In genomic region chr7:99372275-99373085, GRCh38 we compare ENCODE assay signal across 9 cellular contexts. TPM values are rescaled to one million over a fixed set of nuclear protein-coding genes. Genes with fewer than 3 reads are reported as not detected.
DNase-seq lines count a peak whose midpoint lies in the region; ATAC-seq, FAIRE-seq and TF ChIP-seq lines count a peak whose summit lies in the region.
"Had no signal": no experiment of that assay in that cellular context is flagged by ENCODE, and none has a peak within 500 bp of the region (broad histone marks: within the 10 kb centered on the region; RNA-seq: fewer than 3 reads in every experiment).

No MANE protein-coding gene starts in this region.

- CTCF ChIA-PET in A549 (lab: Yijun Ruan, JAX) (interaction anchor here (0.9 to 1.1 kb wide), 4 partner anchors 17 to 376 kb away, joined by 3 to 4 read pairs (median 3); no protein-coding TSS in a partner anchor), HEK293 (lab: Yijun Ruan, JAX) (interaction anchor here (0.8 kb wide), 1 partner anchor 60 kb away, joined by 3 read pairs; no protein-coding TSS in a partner anchor)

- no peak for TF ChIP-seq EP300 in A549 (IDR thresholded peaks at IDR 0.05)

- H2BK15ac ChIP-seq in mesendoderm (replicated peaks; ENCODE audit: low read depth), result no peak overlapping the region

- H3K79me1 ChIP-seq in mesendoderm (ENCODE audit: low read length), result peaks cover 3% of the 10 kb centered on the region

- H3K36me3 ChIP-seq in HEK293 (ENCODE audit: control insufficient read depth in 2 of 2, insufficient read depth in 1 of 2, low read length in 2 of 2) (no peaks in the 10 kb centered on the region; a peak in 1 of 3 replicates), bronchial epithelial cell (ENCODE audit: control insufficient read depth, insufficient read depth, low read length) (no peaks in the 10 kb centered on the region), mesodermal cell (ENCODE audit: control insufficient read depth, insufficient read depth, low read length) (peaks cover 11% of the 10 kb centered on the region), mesendoderm (ENCODE audit: control insufficient read depth, insufficient read depth, low read length) (no peaks in the 10 kb centered on the region), smooth muscle cell (ENCODE audit: low read depth) (no peaks in the 10 kb centered on the region)
- peaks cover 3% of the 10 kb centered on the region for H3K36me3 ChIP-seq in effector memory CD4-positive, alpha-beta T cell (ENCODE audit: control insufficient read depth, insufficient read depth, low read length)

- no peak overlapping the region for H3K4ac ChIP-seq in mesendoderm (ENCODE audit: low read depth, low read length)

- H3K79me2 ChIP-seq in mesendoderm (ENCODE audit: control insufficient read depth, insufficient read depth, low read length) (peaks cover 2% of the 10 kb centered on the region), smooth muscle cell (ENCODE audit: low read depth) (peaks cover 28% of the 10 kb centered on the region)

- no peak overlapping the region for H3K23ac ChIP-seq in mesendoderm (ENCODE audit: low read length)

- POLR2A ChIA-PET in A549 (lab: Yijun Ruan, JAX) (no interaction called here), HEK293 (lab: Yijun Ruan, JAX) (interaction anchor here (0.5 to 1.1 kb wide), 3 partner anchors 11 to 230 kb away, joined by 3 read pairs; no protein-coding TSS in a partner anchor)

- H2BK120ac ChIP-seq in mesendoderm (ENCODE audit: low read depth, low read length), result no peak overlapping the region

- no peaks in the 10 kb centered on the region for H3K27me3 ChIP-seq in bronchial epithelial cell (ENCODE audit: control insufficient read depth, insufficient read depth, low read length)
- H3K27me3 ChIP-seq in mesendoderm (ENCODE audit: insufficient read depth, low read length, poor library complexity), result no peaks in the 10 kb centered on the region
- no peaks in the 10 kb centered on the region for H3K27me3 ChIP-seq in effector memory CD4-positive, alpha-beta T cell (replicated peaks; ENCODE audit: control insufficient read depth, insufficient read depth, low read length, poor library complexity, severe bottlenecking)
- no peaks in the 10 kb centered on the region for H3K27me3 ChIP-seq in smooth muscle cell (ENCODE audit: low read depth)

- no peak overlapping the region for H4K8ac ChIP-seq in mesendoderm (ENCODE audit: low read depth, low read length)

- no peak overlapping the region for H3K18ac ChIP-seq in mesendoderm (ENCODE audit: low read length)

- H3K4me2 ChIP-seq in A549 (no peak overlapping the region), mesendoderm (ENCODE audit: low read length) (no peak overlapping the region), smooth muscle cell (no peak overlapping the region)

- H4K5ac ChIP-seq in mesendoderm (ENCODE audit: low read length), result no peak overlapping the region

- DNase-seq in A549 (ENCODE audit: low read depth in 1 of 2, low spot score in 1 of 2) (no peak), bronchial epithelial cell (ENCODE audit: low read depth) (peak; percentile 42), mesendoderm (no peak), smooth muscle cell (lab: John Stamatoyannopoulos, UW; ENCODE audit: unreplicated experiment) (no peak)
- DNase-seq in activated effector memory CD4-positive, alpha-beta T cell treated with anti-CD3 and anti-CD28 coated beads, Interleukin-2, amount 50 U/mL, for 16 hours, result no peak
- DNase-seq in effector memory CD4-positive, alpha-beta T cell, result no peak

- no peak overlapping the region for H3K4me3 ChIP-seq in A549
- no peak overlapping the region for H3K4me3 ChIP-seq in HEK293 (ENCODE audit: low read depth, low read length)
- no peak overlapping the region for H3K4me3 ChIP-seq in bronchial epithelial cell (ENCODE audit: low read depth, low read length)
- no peak overlapping the region for H3K4me3 ChIP-seq in mesodermal cell (ENCODE audit: extremely low read depth, insufficient read depth, low read length, poor library complexity, severe bottlenecking)
- no peak overlapping the region for H3K4me3 ChIP-seq in mesendoderm (ENCODE audit: low read length)
- no peak overlapping the region for H3K4me3 ChIP-seq in effector memory CD4-positive, alpha-beta T cell (ENCODE audit: insufficient read depth, low read depth, low read length, poor library complexity, severe bottlenecking)
- no peak overlapping the region for H3K4me3 ChIP-seq in smooth muscle cell
- H3K4me3 ChIP-seq: SK-N-MC had no signal

- H3K56ac ChIP-seq in mesendoderm (ENCODE audit: low read length), result no peak overlapping the region

- no peak for ATAC-seq in A549

- TF ChIP-seq RAD21 in A549 (conservative IDR thresholded peaks at IDR 0.05 in 1 of 2, IDR thresholded peaks at IDR 0.05 in 1 of 2), result no peak

- FAIRE-seq in A549 (lab: Jason Lieb, UNC) (no peak), bronchial epithelial cell (lab: Jason Lieb, UNC) (no peak)

- H3K27ac ChIP-seq in A549, result no peak overlapping the region
- H3K27ac ChIP-seq in HEK293 (ENCODE audit: extremely low read depth, low read depth, low read length), result no peak overlapping the region
- peak overlapping the region; percentile 23 for H3K27ac ChIP-seq in mesodermal cell (ENCODE audit: low read depth, low read length, severe bottlenecking)
- H3K27ac ChIP-seq in mesendoderm (ENCODE audit: low read depth, low read length), result no peak overlapping the region
- H3K27ac ChIP-seq in effector memory CD4-positive, alpha-beta T cell (ENCODE audit: insufficient read depth, low read length, poor library complexity, severe bottlenecking), result no peak overlapping the region
- H3K27ac ChIP-seq in smooth muscle cell (ENCODE audit: low read depth), result no peak overlapping the region
- H3K27ac ChIP-seq: SK-N-MC had no signal

- H2BK5ac ChIP-seq in mesendoderm (ENCODE audit: low read length), result no peak overlapping the region

- TF ChIP-seq CTCF in A549 (IDR thresholded peaks at IDR 0.05) (no peak), HEK293 (tag by site-specific recombination; IDR thresholded peaks at IDR 0.05) (no peak), bronchial epithelial cell (IDR thresholded peaks at IDR 0.05; ENCODE audit: insufficient read depth, low read length, severe bottlenecking) (no peak), smooth muscle cell (IDR thresholded peaks at IDR 0.05; ENCODE audit: borderline replicate concordance, insufficient read depth, poor library complexity, severe bottlenecking) (no peak)

- no peak overlapping the region for H3K9ac ChIP-seq in mesendoderm (ENCODE audit: low read length)
- H3K9ac ChIP-seq in smooth muscle cell (ENCODE audit: low read depth), result no peak overlapping the region

- TF ChIP-seq POLR2A in A549 (IDR thresholded peaks at IDR 0.05; ENCODE audit: low read length), result no peak

- H2AK5ac ChIP-seq in mesendoderm (ENCODE audit: low read length), result no peak overlapping the region

- H2AFZ ChIP-seq in smooth muscle cell (ENCODE audit: low read depth), result no peak overlapping the region

- 89% methylated on average over 18 of the region's 20 CpGs for WGBS in A549 (ENCODE audit: missing lambda C conversion rate)
- WGBS in mesodermal cell (ENCODE audit: insufficient coverage in 2 of 2), 2 experiments, result 84 to 89% methylated on average over 17 to 18 of the region's 20 CpGs
- no CpG with 5 or more reads among the region's 20 CpGs for WGBS in mesendoderm (ENCODE audit: extremely low coverage, insufficient coverage, low lambda C conversion rate)
- WGBS in smooth muscle cell (ENCODE audit: low lambda C conversion rate), result 69% methylated on average over 20 of the region's 20 CpGs

- peaks cover 2% of the 10 kb centered on the region for H3F3A ChIP-seq in smooth muscle cell (ENCODE audit: low read depth)

- H3K9me3 ChIP-seq in A549 (no peaks in the 10 kb centered on the region), HEK293 (ENCODE audit: control insufficient read depth, insufficient read depth, low read depth, low read length) (no peaks in the 10 kb centered on the region), mesodermal cell (ENCODE audit: control insufficient read depth, low read length) (no peaks in the 10 kb centered on the region), smooth muscle cell (replicated peaks; ENCODE audit: low read depth) (no peaks in the 10 kb centered on the region)
- no peaks in the 10 kb centered on the region for H3K9me3 ChIP-seq in effector memory CD4-positive, alpha-beta T cell (ENCODE audit: control insufficient read depth, low read length)

- H3K4me1 ChIP-seq in A549, result peaks cover 25% of the 10 kb centered on the region
- no peaks in the 10 kb centered on the region for H3K4me1 ChIP-seq in HEK293 (ENCODE audit: control insufficient read depth, insufficient read depth, low read length)
- H3K4me1 ChIP-seq in mesodermal cell (ENCODE audit: control insufficient read depth, insufficient read depth, low read length, poor library complexity, severe bottlenecking), result peaks cover 17% of the 10 kb centered on the region
- no peaks in the 10 kb centered on the region for H3K4me1 ChIP-seq in mesendoderm (ENCODE audit: control insufficient read depth, low read depth, low read length)
- peaks cover 9% of the 10 kb centered on the region for H3K4me1 ChIP-seq in effector memory CD4-positive, alpha-beta T cell (ENCODE audit: control insufficient read depth, insufficient read depth, low read length, poor library complexity, severe bottlenecking)
- no peaks in the 10 kb centered on the region for H3K4me1 ChIP-seq in smooth muscle cell (ENCODE audit: low read depth)

- H4K20me1 ChIP-seq in smooth muscle cell (ENCODE audit: low read depth), result peaks cover 13% of the 10 kb centered on the region

RNA-seq across cellular contexts. Expression of gene ARPC1B, which starts 2.0 kb away (rescaled TPM):
- polyA plus RNA-seq in A549 (2011; rRNA removed) (141 and 197 TPM in 2 replicates), A549 (2017; fragmentation: RNase III; extraction: RNeasy Plus Mini Kit Qiagen cat#74134 plus additional on column Dnase treatment) (272 to 302 TPM (median 294 TPM) in 3 replicates), smooth muscle cell (204 and 225 TPM in 2 replicates)
- polyA plus RNA-seq in A549 (2012; cell fraction: cytosol; rRNA removed), result 504 and 519 TPM in 2 replicates
- polyA plus RNA-seq in A549 (2012; cell fraction: nucleus; rRNA removed), result 356 and 444 TPM in 2 replicates
- polyA minus RNA-seq in A549 (2011; rRNA and poly(A)+ RNA removed), result 61.3 and 103 TPM in 2 replicates
- total RNA-seq in bronchial epithelial cell (336 and 569 TPM in 2 replicates), smooth muscle cell (105 and 167 TPM in 2 replicates)
- polyA plus RNA-seq in mesodermal cell (2013, experiment 1 of 2), result 162 TPM
- polyA plus RNA-seq in mesodermal cell (2013, experiment 2 of 2), result 149 TPM
- 49.0 TPM for polyA plus RNA-seq in mesendoderm (2013, experiment 1 of 2)
- 46.9 TPM for polyA plus RNA-seq in mesendoderm (2013, experiment 2 of 2)

RNA-seq across cellular contexts. Expression of gene PDAP1, which starts 35.9 kb away (rescaled TPM):
- polyA plus RNA-seq in A549 (2011; rRNA removed) (42.4 and 81.8 TPM in 2 replicates), A549 (2017; fragmentation: RNase III; extraction: RNeasy Plus Mini Kit Qiagen cat#74134 plus additional on column Dnase treatment) (334 to 347 TPM (median 343 TPM) in 3 replicates), smooth muscle cell (77.3 and 82.1 TPM in 2 replicates)
- 91.7 and 140 TPM in 2 replicates for polyA plus RNA-seq in A549 (2012; cell fraction: cytosol; rRNA removed)
- 38.4 and 50.0 TPM in 2 replicates for polyA plus RNA-seq in A549 (2012; cell fraction: nucleus; rRNA removed)
- 14.4 and 19.3 TPM in 2 replicates for polyA minus RNA-seq in A549 (2011; rRNA and poly(A)+ RNA removed)
- total RNA-seq in bronchial epithelial cell (38.2 and 45.1 TPM in 2 replicates), smooth muscle cell (57.5 and 89.4 TPM in 2 replicates)
- 125 TPM for polyA plus RNA-seq in mesodermal cell (2013, experiment 1 of 2)
- 126 TPM for polyA plus RNA-seq in mesodermal cell (2013, experiment 2 of 2)
- polyA plus RNA-seq in mesendoderm (2013, experiment 1 of 2), result 160 TPM
- polyA plus RNA-seq in mesendoderm (2013, experiment 2 of 2), result 164 TPM

RNA-seq across cellular contexts. Expression of gene BUD31, which starts 36.3 kb away (rescaled TPM):
- polyA plus RNA-seq in A549 (2011; rRNA removed) (81.7 and 96.5 TPM in 2 replicates), A549 (2017; fragmentation: RNase III; extraction: RNeasy Plus Mini Kit Qiagen cat#74134 plus additional on column Dnase treatment) (97.0 to 105 TPM (median 105 TPM) in 3 replicates), smooth muscle cell (222 and 249 TPM in 2 replicates)
- 95.6 and 120 TPM in 2 replicates for polyA plus RNA-seq in A549 (2012; cell fraction: cytosol; rRNA removed)
- polyA plus RNA-seq in A549 (2012; cell fraction: nucleus; rRNA removed), result 64.4 and 67.6 TPM in 2 replicates
- 25.9 and 29.9 TPM in 2 replicates for polyA minus RNA-seq in A549 (2011; rRNA and poly(A)+ RNA removed)
- total RNA-seq in bronchial epithelial cell (121 and 232 TPM in 2 replicates), smooth muscle cell (97.2 and 133 TPM in 2 replicates)
- polyA plus RNA-seq in mesodermal cell (2013, experiment 1 of 2), result 103 TPM
- 113 TPM for polyA plus RNA-seq in mesodermal cell (2013, experiment 2 of 2)
- 150 TPM for polyA plus RNA-seq in mesendoderm (2013, experiment 1 of 2)
- polyA plus RNA-seq in mesendoderm (2013, experiment 2 of 2), result 161 TPM

RNA-seq across cellular contexts. Expression of gene ARPC1A, which starts 46.8 kb away (rescaled TPM):
- polyA plus RNA-seq in A549 (2011; rRNA removed) (120 TPM in 2 replicates), A549 (2017; fragmentation: RNase III; extraction: RNeasy Plus Mini Kit Qiagen cat#74134 plus additional on column Dnase treatment) (116 to 127 TPM (median 121 TPM) in 3 replicates), smooth muscle cell (109 and 113 TPM in 2 replicates)
- polyA plus RNA-seq in A549 (2012; cell fraction: cytosol; rRNA removed), result 167 and 169 TPM in 2 replicates
- polyA plus RNA-seq in A549 (2012; cell fraction: nucleus; rRNA removed), result 69.5 and 75.4 TPM in 2 replicates
- polyA minus RNA-seq in A549 (2011; rRNA and poly(A)+ RNA removed), result 150 and 151 TPM in 2 replicates
- total RNA-seq in bronchial epithelial cell (234 and 269 TPM in 2 replicates), smooth muscle cell (80.8 and 85.0 TPM in 2 replicates)
- polyA plus RNA-seq in mesodermal cell (2013, experiment 1 of 2), result 155 TPM
- polyA plus RNA-seq in mesodermal cell (2013, experiment 2 of 2), result 145 TPM
- 204 TPM for polyA plus RNA-seq in mesendoderm (2013, experiment 1 of 2)
- polyA plus RNA-seq in mesendoderm (2013, experiment 2 of 2), result 207 TPM
